Comparison of ENCODE assay signal across 8 cellular contexts in genomic region chr2:3223080-3223923, GRCh38.
DNase-seq lines count a peak whose midpoint lies in the region; ATAC-seq and TF ChIP-seq lines count a peak whose summit lies in the region.

No MANE protein-coding gene starts in this region.

- no peaks in the 10 kb centered on the region for H3K27me3 Mint-ChIP-seq in T-cell

- H3K4me1 Mint-ChIP-seq in T-cell: peaks cover 26 to 40% (median 32%) of the 10 kb centered on the region in 3 donors

- intact Hi-C loops in left ventricle myocardium inferior (cut with micrococcal nuclease): no loop called here

- POLR2A ChIA-PET in T-cell (lab: Charles Lee): interaction anchor here in 1 of 2 donors (1.6 kb wide), 1 partner anchor 19 kb away, joined by 11 read pairs; no protein-coding TSS in a partner anchor

- H3K4me3 Mint-ChIP-seq in T-cell: peak overlapping the region in 1 of 3 donors; percentile 53

- CTCF ChIA-PET in T-cell (lab: Charles Lee): interaction anchor here in 1 of 2 donors (1.2 kb wide), 1 partner anchor 19 kb away, joined by 4 read pairs; no protein-coding TSS in a partner anchor

- no peaks in the 10 kb centered on the region for H3K4me1 ChIP-seq in left ventricle myocardium inferior

- no peak overlapping the region for H3K27ac ChIP-seq in left ventricle myocardium inferior (replicated peaks)

- peak overlapping the region; percentile 95 to 97 for H3K27ac Mint-ChIP-seq in T-cell

- peaks cover 27% of the 10 kb centered on the region for H3K9me3 ChIP-seq in left ventricle myocardium inferior (replicated peaks)

- peak; percentile 3 for DNase-seq in EL
- DNase-seq in T-cell: peak in 33 of 34 experiments; percentile 27 to 72 (median 60)
- peak; percentile 16 for DNase-seq in amniotic epithelial cell (ENCODE audit: low read depth)
- peak; percentile 29 to 65 for DNase-seq in stimulated activated CD4-positive, alpha-beta T cell treated with anti-CD3 and anti-CD28 coated beads, Interleukin-15, amount 100 ng/mL, for 1 hour (ENCODE audit: low read depth in 1 of 2, low spot score in 1 of 2)
- no peak for DNase-seq in KG1 (lab: John Stamatoyannopoulos, UW)
- no peak for DNase-seq in NCI-H82 (lab: John Stamatoyannopoulos, UW)
- DNase-seq in left ventricle myocardium inferior: no peak

- peaks cover 3 to 6% (median 3%) of the 10 kb centered on the region in 3 donors for H3K9me3 Mint-ChIP-seq in T-cell

- no peaks in the 10 kb centered on the region for H3K36me3 ChIP-seq in left ventricle myocardium inferior

- peaks cover 23% of the 10 kb centered on the region for H3K36me3 Mint-ChIP-seq in T-cell

- no peak for TF ChIP-seq CTCF in left ventricle myocardium inferior (IDR thresholded peaks at IDR 0.05; ENCODE audit: borderline replicate concordance)

- no peaks in the 10 kb centered on the region for H3K27me3 ChIP-seq in left ventricle myocardium inferior (ENCODE audit: low read depth)

- peak; percentile 95 for ATAC-seq in GM21825 (IDR thresholded peaks at IDR 0.05; ENCODE audit: unreplicated experiment)
- ATAC-seq in T-cell (replicated peaks in 1 of 4): peak; percentile 69 to 80 (median 76)

- H3K4me3 ChIP-seq in left ventricle myocardium inferior: no peak overlapping the region

Comparison
In these comparisons a context has a peak if more than half of its experiments do, and no peak if none do; other contexts are left out.
1. DNase-seq: peak in EL (single experiment), T-cell (33 of 34), amniotic epithelial cell (single experiment) and stimulated activated CD4-positive, alpha-beta T cell treated with anti-CD3 and anti-CD28 coated beads, Interleukin-15, amount 100 ng/mL, for 1 hour (2 of 2); none in KG1 (single experiment), NCI-H82 (single experiment) and left ventricle myocardium inferior (single experiment).